Comparison of ENCODE assay signal across 27 cellular contexts in the genomic region with DNA sequence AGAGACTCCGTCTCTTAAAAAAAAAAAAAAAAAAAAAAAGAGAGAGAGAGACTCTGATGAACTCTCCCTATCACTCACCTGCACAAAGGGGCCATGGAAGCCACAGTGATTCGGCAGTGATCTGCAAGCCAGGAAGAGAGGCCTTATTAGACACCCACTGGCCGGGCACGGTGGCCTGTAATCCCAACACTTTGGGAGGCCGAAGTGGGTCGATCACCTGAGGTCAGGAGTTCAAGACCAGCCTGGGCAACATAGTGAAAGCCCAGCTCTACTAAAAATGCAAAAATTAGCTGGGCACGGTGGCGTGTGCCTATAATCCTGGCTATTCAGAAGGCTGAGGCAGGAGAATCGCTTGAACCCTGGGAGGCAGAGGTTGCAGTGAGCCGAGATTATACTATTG.
"Had no signal": no experiment of that assay in that cellular context is flagged by ENCODE, and none has a peak within 500 bp of the region (broad histone marks: within the 10 kb centered on the region; RNA-seq: fewer than 3 reads in every experiment).

No MANE protein-coding gene starts in this region.

- DNase-seq: stimulated activated CD4-positive, alpha-beta T cell treated with anti-CD3 and anti-CD28 coated beads, Interleukin-2, amount 100 ng/mL, for 48 hours; stimulated activated CD4-positive, alpha-beta T cell treated with anti-CD3 and anti-CD28 coated beads, Interleukin-4, amount 100 ng/mL, for 1 hour; stimulated activated CD4-positive, alpha-beta T cell treated with anti-CD3 and anti-CD28 coated beads, Interleukin-4, amount 100 ng/mL, for 24 hours; stimulated activated CD4-positive, alpha-beta T cell treated with anti-CD3 and anti-CD28 coated beads, Interleukin-4, amount 100 ng/mL, for 4 hours; stimulated activated CD8-positive, alpha-beta memory T cell treated with anti-CD3 and anti-CD28 coated beads, Interleukin-4, amount 100 ng/mL, for 48 hours; stimulated activated naive B cell treated with anti-CD40 and anti-IgM and Interleukin-4, amounts not matched to agents 10 μg/mL and 1 μg/mL and 100 μg/mL, for 72 hours; stimulated activated naive CD4-positive, alpha-beta T cell; stimulated activated naive CD4-positive, alpha-beta T cell treated with Interleukin-2 at 50 U/mL for 16 hours; stimulated activated naive CD8-positive, alpha-beta T cell treated with anti-CD3 and anti-CD28 coated beads, Interleukin-15, amount 100 ng/mL, for 72 hours; stimulated activated naive CD8-positive, alpha-beta T cell treated with anti-CD3 and anti-CD28 coated beads, Interleukin-15, Interleukin-2, amounts not matched to agents 100 U/mL and 50 U/mL, for 24 hours; stomach; substantia nigra; testis; thyroid gland; tibial artery; transverse colon; upper lobe of left lung; upper lobe of right lung; uterus had no signal

- H3K4me3 Mint-ChIP-seq: stimulated activated effector memory CD8-positive, alpha-beta T cell treated with anti-CD3 and anti-CD28 coated beads, Interleukin-12 subunit alpha, Interleukin-12 subunit beta, amount 100 ng/mL, for 72 hours; stimulated activated memory B cell treated with anti-CD40 and anti-IgM and Interleukin-4, amounts not matched to agents 10 μg/mL and 1 μg/mL and 100 μg/mL, for 72 hours; stimulated activated naive B cell treated with anti-CD40 and anti-IgM and Interleukin-4, amounts not matched to agents 10 μg/mL and 1 μg/mL and 100 μg/mL, for 72 hours; stimulated activated naive CD8-positive, alpha-beta T cell treated with anti-CD3 and anti-CD28 coated beads, Interleukin-15, amount 100 ng/mL, for 72 hours; stimulated activated naive CD8-positive, alpha-beta T cell treated with anti-CD3 and anti-CD28 coated beads, Interleukin-15, Interleukin-2, amounts not matched to agents 100 ng/mL and 50 ng/mL, for 24 hours; type B pancreatic cell had no signal

- H3K27ac Mint-ChIP-seq: stimulated activated effector memory CD8-positive, alpha-beta T cell treated with anti-CD3 and anti-CD28 coated beads, Interleukin-12 subunit alpha, Interleukin-12 subunit beta, amount 100 ng/mL, for 72 hours; stimulated activated memory B cell treated with anti-CD40 and anti-IgM and Interleukin-4, amounts not matched to agents 10 μg/mL and 1 μg/mL and 100 μg/mL, for 72 hours; stimulated activated naive B cell treated with anti-CD40 and anti-IgM and Interleukin-4, amounts not matched to agents 10 μg/mL and 1 μg/mL and 100 μg/mL, for 72 hours; stimulated activated naive CD8-positive, alpha-beta T cell treated with anti-CD3 and anti-CD28 coated beads, Interleukin-15, amount 100 ng/mL, for 72 hours; stimulated activated naive CD8-positive, alpha-beta T cell treated with anti-CD3 and anti-CD28 coated beads, Interleukin-15, Interleukin-2, amounts not matched to agents 100 ng/mL and 50 ng/mL, for 24 hours; type B pancreatic cell had no signal

- H3K27ac ChIP-seq: stomach, suprapubic skin, testis, thoracic aorta, thyroid gland, tibial artery, tibial nerve, transverse colon, upper lobe of left lung, upper lobe of right lung, uterus, vagina had no signal

- H3K36me3 ChIP-seq: stomach, suprapubic skin, thoracic aorta, thyroid gland, tibial artery, tibial nerve, transverse colon, upper lobe of left lung, upper lobe of right lung, uterus, vagina had no signal

- H3K4me3 ChIP-seq: stomach, suprapubic skin, testis, thoracic aorta, thyroid gland, tibial artery, tibial nerve, transverse colon, upper lobe of left lung, upper lobe of right lung, uterus, vagina had no signal

- H3K27me3 ChIP-seq: suprapubic skin, testis, thyroid gland, tibial artery, tibial nerve, transverse colon, upper lobe of left lung, upper lobe of right lung, uterus, vagina had no signal

- H3K4me1 ChIP-seq: stomach, suprapubic skin, testis, thyroid gland, tibial artery, tibial nerve, transverse colon, upper lobe of left lung, upper lobe of right lung, uterus, vagina had no signal

- H3K4me1 Mint-ChIP-seq: stimulated activated effector memory CD8-positive, alpha-beta T cell treated with anti-CD3 and anti-CD28 coated beads, Interleukin-12 subunit alpha, Interleukin-12 subunit beta, amount 100 ng/mL, for 72 hours; stimulated activated memory B cell treated with anti-CD40 and anti-IgM and Interleukin-4, amounts not matched to agents 10 μg/mL and 1 μg/mL and 100 μg/mL, for 72 hours had no signal

- H3K9me3 ChIP-seq: stomach, suprapubic skin, testis, thoracic aorta, thyroid gland, tibial artery, tibial nerve, transverse colon, upper lobe of left lung, upper lobe of right lung, uterus, vagina had no signal

- H3K9me3 Mint-ChIP-seq: stimulated activated effector memory CD8-positive, alpha-beta T cell treated with anti-CD3 and anti-CD28 coated beads, Interleukin-12 subunit alpha, Interleukin-12 subunit beta, amount 100 ng/mL, for 72 hours; stimulated activated memory B cell treated with anti-CD40 and anti-IgM and Interleukin-4, amounts not matched to agents 10 μg/mL and 1 μg/mL and 100 μg/mL, for 72 hours; stimulated activated naive B cell treated with anti-CD40 and anti-IgM and Interleukin-4, amounts not matched to agents 10 μg/mL and 1 μg/mL and 100 μg/mL, for 72 hours; stimulated activated naive CD8-positive, alpha-beta T cell treated with anti-CD3 and anti-CD28 coated beads, Interleukin-15, amount 100 ng/mL, for 72 hours; stimulated activated naive CD8-positive, alpha-beta T cell treated with anti-CD3 and anti-CD28 coated beads, Interleukin-15, Interleukin-2, amounts not matched to agents 100 ng/mL and 50 ng/mL, for 24 hours; type B pancreatic cell had no signal

- H3K36me3 Mint-ChIP-seq: stimulated activated effector memory CD8-positive, alpha-beta T cell treated with anti-CD3 and anti-CD28 coated beads, Interleukin-12 subunit alpha, Interleukin-12 subunit beta, amount 100 ng/mL, for 72 hours; stimulated activated memory B cell treated with anti-CD40 and anti-IgM and Interleukin-4, amounts not matched to agents 10 μg/mL and 1 μg/mL and 100 μg/mL, for 72 hours; stimulated activated naive B cell treated with anti-CD40 and anti-IgM and Interleukin-4, amounts not matched to agents 10 μg/mL and 1 μg/mL and 100 μg/mL, for 72 hours; type B pancreatic cell had no signal

- ATAC-seq: stimulated activated effector memory CD8-positive, alpha-beta T cell treated with anti-CD3 and anti-CD28 coated beads, Interleukin-12 subunit alpha, Interleukin-12 subunit beta, amount 100 ng/mL, for 72 hours; stimulated activated memory B cell treated with anti-CD40 and anti-IgM and Interleukin-4, amounts not matched to agents 10 μg/mL and 1 μg/mL and 100 μg/mL, for 72 hours; stimulated activated naive B cell treated with anti-CD40 and anti-IgM and Interleukin-4, amounts not matched to agents 10 μg/mL and 1 μg/mL and 100 μg/mL, for 72 hours; stimulated activated naive CD8-positive, alpha-beta T cell treated with anti-CD3 and anti-CD28 coated beads, Interleukin-15, amount 100 ng/mL, for 72 hours; stimulated activated naive CD8-positive, alpha-beta T cell treated with anti-CD3 and anti-CD28 coated beads, Interleukin-15, Interleukin-2, amounts not matched to agents 100 U/mL and 50 U/mL, for 24 hours; upper lobe of right lung had no signal
